14 cellular contexts compared by ENCODE assay signal in the genomic region with DNA sequence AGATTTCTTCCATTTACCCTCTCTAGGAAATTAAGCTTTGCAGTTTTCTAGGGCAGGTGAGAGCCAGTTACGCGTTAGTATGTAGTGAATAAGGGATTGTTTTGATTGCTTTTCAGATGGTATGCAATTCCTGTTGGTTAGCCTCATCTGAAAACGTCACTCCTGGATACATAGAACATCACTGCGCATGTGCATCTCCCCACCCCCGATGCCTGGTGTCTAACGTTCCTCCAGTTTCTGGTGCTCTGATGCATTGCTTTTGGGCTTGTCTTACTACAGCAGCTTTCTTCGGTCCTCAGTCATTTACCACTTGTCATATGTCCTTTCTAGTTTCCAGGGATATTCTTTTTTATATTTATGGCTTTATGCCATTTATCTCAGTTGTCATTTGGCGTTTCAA. TPM values are rescaled to one million over a fixed set of nuclear protein-coding genes. Genes with fewer than 3 reads are reported as not detected.
A peak's percentile ranks its signal among the peaks of the same experiment; 100 is the strongest.
DNase-seq lines count a peak whose midpoint lies in the region; ATAC-seq and TF ChIP-seq lines count a peak whose summit lies in the region.
"Had no signal": no experiment of that assay in that cellular context is flagged by ENCODE, and none has a peak within 500 bp of the region (broad histone marks: within the 10 kb centered on the region; RNA-seq: fewer than 3 reads in every experiment).

No MANE protein-coding gene starts in this region.

- ATAC-seq in GM23338 = no peak
- ATAC-seq: GM12878 had no signal

- H3K9me3 Mint-ChIP-seq in MCF 10A (ENCODE audit: unreplicated experiment) (no peaks in the 10 kb centered on the region), GM23338 (no peaks in the 10 kb centered on the region), endodermal cell (no peaks in the 10 kb centered on the region), osteocyte (ENCODE audit: unreplicated experiment) (no peaks in the 10 kb centered on the region)
- H3K9me3 Mint-ChIP-seq: CD8-positive, alpha-beta memory T cell; H9; IgD-negative memory B cell had no signal

- H2AFZ ChIP-seq in mammary epithelial cell (ENCODE audit: low read depth, low read length) = no peak overlapping the region
- H2AFZ ChIP-seq in GM23338 = no peak overlapping the region

- CTCF ChIA-PET in MCF 10A (lab: Yijun Ruan, JAX) (no interaction called here), mammary epithelial cell (lab: Charles Lee; ENCODE audit: low non-redundant PET) (no interaction called here)

- H3K4me2 ChIP-seq in mammary epithelial cell (ENCODE audit: insufficient read depth, low read depth, low read length) (no peak overlapping the region), GM23338 (no peak overlapping the region)

- DNase-seq in MCF 10A (ENCODE audit: unreplicated experiment) (no peak), mammary epithelial cell (no peak), GM23338 (ENCODE audit: low spot score) (no peak), endodermal cell (no peak), osteocyte (ENCODE audit: extremely low spot score, unreplicated experiment) (peak; percentile 23), NCI-H1105 (lab: John Stamatoyannopoulos, UW) (no peak), GM03348 (ENCODE audit: low spot score) (no peak)
- DNase-seq: BE2C; CD8-positive, alpha-beta memory T cell; GOT3; H9 had no signal

- intact Hi-C loops in MCF 10A (cut with micrococcal nuclease) (no loop called here), mammary epithelial cell (cut with micrococcal nuclease) (no loop called here)

- H3K36me3 Mint-ChIP-seq in MCF 10A (ENCODE audit: insufficient read depth, unreplicated experiment) = peaks cover 95% of the 10 kb centered on the region
- peaks cover 87% of the 10 kb centered on the region for H3K36me3 Mint-ChIP-seq in GM23338 (ENCODE audit: low read depth)
- peaks cover 79% of the 10 kb centered on the region for H3K36me3 Mint-ChIP-seq in endodermal cell (ENCODE audit: low read depth)
- peaks cover 50% of the 10 kb centered on the region for H3K36me3 Mint-ChIP-seq in osteocyte (ENCODE audit: unreplicated experiment)

- TF ChIP-seq CTCF in MCF 10A (IDR thresholded peaks at IDR 0.05; ENCODE audit: unreplicated experiment) (no peak), mammary epithelial cell (conservative IDR thresholded peaks at IDR 0.05 in 1 of 2, IDR thresholded peaks at IDR 0.05 in 1 of 2; ENCODE audit: extremely low read depth in 1 of 2, insufficient read depth in 1 of 2, low read depth in 1 of 2, low read length in 2 of 2) (no peak), GM23338 (conservative IDR thresholded peaks at IDR 0.05; ENCODE audit: low read depth in 2 of 2) (no peak), endodermal cell (conservative IDR thresholded peaks at IDR 0.05) (no peak), osteocyte (IDR thresholded peaks at IDR 0.05) (no peak)

- H3K9me3 ChIP-seq in mammary epithelial cell (replicated peaks; ENCODE audit: insufficient read depth, low read length) (no peaks in the 10 kb centered on the region), endodermal cell (ENCODE audit: control insufficient read depth, low read length) (no peaks in the 10 kb centered on the region)
- H3K9me3 ChIP-seq: BE2C had no signal

- no peak overlapping the region for H3K4me3 ChIP-seq in mammary epithelial cell (replicated peaks in 1 of 3; ENCODE audit: insufficient read depth in 1 of 3, low read depth in 2 of 3, low read length in 3 of 3)
- no peak overlapping the region for H3K4me3 ChIP-seq in GM23338
- no peak overlapping the region for H3K4me3 ChIP-seq in endodermal cell (ENCODE audit: low read length)
- H3K4me3 ChIP-seq: GM12878 had no signal

- H3K4me1 ChIP-seq in mammary epithelial cell (ENCODE audit: insufficient read depth, low read length) (peaks cover 8% of the 10 kb centered on the region), GM23338 (ENCODE audit: insufficient read depth) (peaks cover 8% of the 10 kb centered on the region; the same call in 1 of the 2 replicates), endodermal cell (ENCODE audit: control insufficient read depth, insufficient read depth, low read length) (no peaks in the 10 kb centered on the region)
- H3K4me1 ChIP-seq: BE2C had no signal

- H3K27ac ChIP-seq in mammary epithelial cell (ENCODE audit: insufficient read depth, low read depth, low read length) (no peak overlapping the region), GM23338 (ENCODE audit: low read depth) (peak overlapping the region; percentile 78; the same call in 1 of the 2 replicates), endodermal cell (ENCODE audit: low read depth, low read length) (no peak overlapping the region)
- H3K27ac ChIP-seq: C4-2B had no signal

- in situ Hi-C loops in mammary epithelial cell (cut with MboI; ENCODE audit: low sequenced_read_pairs in 2 of 2) = no loop called here

- dilution Hi-C loops in mammary epithelial cell (cut with HindIII; ENCODE audit: low sequenced_read_pairs) = no loop called here

- H3K27me3 ChIP-seq in mammary epithelial cell (ENCODE audit: insufficient read depth, low read length) (no peaks in the 10 kb centered on the region), GM23338 (ENCODE audit: insufficient read depth) (no peaks in the 10 kb centered on the region), endodermal cell (ENCODE audit: control insufficient read depth, insufficient read depth, low read length, poor library complexity, severe bottlenecking) (no peaks in the 10 kb centered on the region)
- H3K27me3 ChIP-seq: BE2C had no signal

- no peaks in the 10 kb centered on the region for H3K9me2 ChIP-seq in GM23338 (ENCODE audit: insufficient read depth)

- WGBS in mammary epithelial cell (ENCODE audit: low coverage, missing lambda C conversion rate) = 85% methylated on average over 8 of the region's 8 CpGs
- 96 to 98% methylated on average over 6 to 8 of the region's 8 CpGs for WGBS in endodermal cell (ENCODE audit: insufficient coverage in 1 of 2, insufficient read length in 1 of 2), 2 experiments

- peaks cover 27% of the 10 kb centered on the region for H3K4me1 Mint-ChIP-seq in MCF 10A (ENCODE audit: insufficient read depth, unreplicated experiment)
- peaks cover 12% of the 10 kb centered on the region; the same call in 2 of the 3 replicates for H3K4me1 Mint-ChIP-seq in GM23338
- H3K4me1 Mint-ChIP-seq in endodermal cell = no peaks in the 10 kb centered on the region
- H3K4me1 Mint-ChIP-seq in osteocyte (ENCODE audit: unreplicated experiment) = peaks cover 9% of the 10 kb centered on the region

- BruUV-seq in MCF 10A (replicated peaks; lab: Mats Ljungman, UMichigan) (no TSS peak), mammary epithelial cell (replicated peaks; lab: Mats Ljungman, UMichigan) (no TSS peak)

- H3K9ac ChIP-seq in mammary epithelial cell (ENCODE audit: insufficient read depth, low read length) = no peak overlapping the region
- no peak overlapping the region for H3K9ac ChIP-seq in endodermal cell (ENCODE audit: extremely low read depth, low read length, poor library complexity, severe bottlenecking)

- peaks cover 74% of the 10 kb centered on the region for H3K79me2 ChIP-seq in mammary epithelial cell (ENCODE audit: insufficient read depth, low read length)
- H3K79me2 ChIP-seq in GM23338 (replicated peaks; ENCODE audit: insufficient read depth) = peaks cover 99% of the 10 kb centered on the region

- peak overlapping the region; percentile 83 for H3K27ac Mint-ChIP-seq in MCF 10A (ENCODE audit: low read depth, unreplicated experiment)
- peak overlapping the region; percentile 49; the same call in 1 of the 2 replicates for H3K27ac Mint-ChIP-seq in GM23338
- peak overlapping the region; percentile 30 for H3K27ac Mint-ChIP-seq in endodermal cell
- H3K27ac Mint-ChIP-seq in osteocyte (ENCODE audit: unreplicated experiment) = no peak overlapping the region
- H3K27ac Mint-ChIP-seq: IgD-negative memory B cell had no signal

- H3K4me3 Mint-ChIP-seq in MCF 10A (ENCODE audit: unreplicated experiment) (no peak overlapping the region), GM23338 (no peak overlapping the region), endodermal cell (no peak overlapping the region), osteocyte (ENCODE audit: unreplicated experiment) (no peak overlapping the region)
- H3K4me3 Mint-ChIP-seq: CD8-positive, alpha-beta memory T cell; H9; IgD-negative memory B cell had no signal

- peaks cover 17% of the 10 kb centered on the region for H3K36me3 ChIP-seq in mammary epithelial cell (ENCODE audit: insufficient read depth, low read length)
- H3K36me3 ChIP-seq in GM23338 (ENCODE audit: insufficient read depth) = peaks cover 26% of the 10 kb centered on the region; the same call in 1 of the 2 replicates
- H3K36me3 ChIP-seq in endodermal cell (ENCODE audit: control insufficient read depth, insufficient read depth, low read length) = peaks cover 91% of the 10 kb centered on the region

- POLR2A ChIA-PET in MCF 10A (lab: Yijun Ruan, JAX) = interaction anchor here (0.6 kb wide), 1 partner anchor 946 kb away, joined by 3 read pairs; no protein-coding TSS in a partner anchor

- H4K20me1 ChIP-seq in mammary epithelial cell (ENCODE audit: insufficient read depth, low read length) (no peaks in the 10 kb centered on the region), GM23338 (replicated peaks; ENCODE audit: insufficient read depth) (peaks cover 38% of the 10 kb centered on the region; the same call in 1 of the 2 replicates)

- H3K27me3 Mint-ChIP-seq in MCF 10A (ENCODE audit: insufficient read depth, unreplicated experiment) = no peaks in the 10 kb centered on the region
- H3K27me3 Mint-ChIP-seq in GM23338 (ENCODE audit: insufficient read depth, low read depth, poor library complexity) = peaks cover 7% of the 10 kb centered on the region
- no peaks in the 10 kb centered on the region for H3K27me3 Mint-ChIP-seq in endodermal cell (ENCODE audit: insufficient read depth)
- no peaks in the 10 kb centered on the region for H3K27me3 Mint-ChIP-seq in osteocyte (ENCODE audit: unreplicated experiment)
- H3K27me3 Mint-ChIP-seq: CD8-positive, alpha-beta memory T cell; IgD-negative memory B cell had no signal

- H3F3A ChIP-seq in GM23338 (replicated peaks; ENCODE audit: low read depth) = 0 out of 2 replicates have a peak, but pooled peaks cover 5% of the 10 kb centered on the region

RNA-seq across cellular contexts. Expression of a gene that starts 22.5 kb away (rescaled TPM):
- total RNA-seq in MCF 10A (2022) (39.3 and 47.5 TPM in 2 replicates), mammary epithelial cell (10 to 100 TPM; 33.7 to 38.2 TPM), endodermal cell (10 to 100 TPM; 55.8 to 62.9 TPM), osteocyte (43.9 and 56.5 TPM in 2 replicates)
- polyA plus RNA-seq in mammary epithelial cell (22.9 TPM), GM23338 (2016; fragmentation: Nextera tagmentation; extraction: Ambion mirVana) (26.1 and 28.8 TPM in 2 replicates)
- polyA minus RNA-seq in mammary epithelial cell = 13.9 TPM
- 54.1 and 55.4 TPM in 2 replicates for total RNA-seq in GM23338 (2014; rRNA removed; shearing (Covaris generic))
- polyA plus RNA-seq in endodermal cell (2013, experiment 1 of 2) = 48.0 TPM
- 47.7 TPM for polyA plus RNA-seq in endodermal cell (2013, experiment 2 of 2)

RNA-seq across cellular contexts. Expression of a gene that starts 31.0 kb away (rescaled TPM):
- total RNA-seq in MCF 10A (2022) = 0.56 and 1.2 TPM in 2 replicates
- total RNA-seq in mammary epithelial cell = 1 to 10 TPM; 1.3 to 1.5 TPM
- polyA plus RNA-seq in mammary epithelial cell = 0.16 TPM
- not detected for polyA minus RNA-seq in mammary epithelial cell
- 2.3 and 3.5 TPM in 2 replicates for total RNA-seq in GM23338 (2014; rRNA removed; shearing (Covaris generic))
- 0.94 and 1.5 TPM in 2 replicates for polyA plus RNA-seq in GM23338 (2016; fragmentation: Nextera tagmentation; extraction: Ambion mirVana)
- 10 to 100 TPM in 1 of 2 donors, 1 to 10 TPM in 1; 6.4 to 12.0 TPM for total RNA-seq in endodermal cell
- polyA plus RNA-seq in endodermal cell (2013, experiment 1 of 2) = 33.0 TPM
- 33.2 TPM for polyA plus RNA-seq in endodermal cell (2013, experiment 2 of 2)
- total RNA-seq in osteocyte = 4.3 and 4.9 TPM in 2 replicates
- polyA plus RNA-seq: IgD-negative memory B cell had no signal
